Comparison of ENCODE assay signal across 9 cellular contexts in the genomic region with DNA sequence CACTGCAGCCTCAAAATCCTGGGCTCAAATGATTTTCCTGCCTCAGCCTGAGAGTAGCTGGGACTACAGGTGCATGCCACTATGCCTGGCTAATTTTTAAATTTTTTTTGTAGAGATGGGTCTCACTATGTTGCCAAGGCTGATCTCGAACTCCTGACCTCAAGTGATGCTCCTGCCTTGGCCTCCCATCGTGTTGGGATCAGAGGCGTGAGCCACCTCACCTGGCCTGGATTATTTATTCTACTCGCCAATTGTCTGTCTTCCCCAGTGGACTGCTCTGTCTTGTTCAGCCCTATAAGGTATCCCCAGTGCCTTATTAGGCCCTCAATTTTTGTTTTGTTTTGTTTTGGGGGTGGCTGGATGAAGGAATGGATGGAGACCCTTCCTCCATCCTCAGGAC. TPM values are rescaled to one million over a fixed set of nuclear protein-coding genes. Genes with fewer than 3 reads are reported as not detected.
DNase-seq lines count a peak whose midpoint lies in the region; ATAC-seq and TF ChIP-seq lines count a peak whose summit lies in the region.
"Had no signal": no experiment of that assay in that cellular context is flagged by ENCODE, and none has a peak within 500 bp of the region (broad histone marks: within the 10 kb centered on the region; RNA-seq: fewer than 3 reads in every experiment).

No MANE protein-coding gene starts in this region.

- H3K9me3 Mint-ChIP-seq in CD4-positive, alpha-beta T cell, result no peaks in the 10 kb centered on the region

- H3K4me1 ChIP-seq in MM.1S (ENCODE audit: low read length), result 0 out of 2 replicates have a peak, but pooled peaks cover 6% of the 10 kb centered on the region

- POLR2A ChIA-PET in CD4-positive, alpha-beta T cell (lab: Charles Lee), result interaction anchor here (0.7 to 4.8 kb wide), 11 partner anchors 12 to 769 kb away, joined by 3 to 58 read pairs (median 6); partner anchors contain the start of genes EIF3A, GRK5, MCMBP and RGS10

- peaks cover 3% of the 10 kb centered on the region for H3F3A ChIP-seq in MM.1S (ENCODE audit: insufficient read depth, low read length)

- TF ChIP-seq CTCF in CD4-positive, alpha-beta T cell (IDR thresholded peaks at IDR 0.05), result no peak
- TF ChIP-seq CTCF in MM.1S (IDR thresholded peaks at IDR 0.05; ENCODE audit: low read length) (no peak), coronary artery (IDR thresholded peaks at IDR 0.05) (no peak), omental fat pad (IDR thresholded peaks at IDR 0.05) (no peak)

- peak overlapping the region; percentile 49 for H2AFZ ChIP-seq in MM.1S (ENCODE audit: low read length)

- no peaks in the 10 kb centered on the region for H3K27me3 ChIP-seq in CD4-positive, alpha-beta T cell (ENCODE audit: control insufficient read depth, insufficient read depth, low read length)
- H3K27me3 ChIP-seq in MM.1S (replicated peaks; ENCODE audit: insufficient read depth, low read length), result no peaks in the 10 kb centered on the region

- no peaks in the 10 kb centered on the region for H3K27me3 Mint-ChIP-seq in CD4-positive, alpha-beta T cell

- no peaks in the 10 kb centered on the region for H3K9me3 ChIP-seq in CD4-positive, alpha-beta T cell (ENCODE audit: control insufficient read depth, low read length)
- no peaks in the 10 kb centered on the region for H3K9me3 ChIP-seq in MM.1S (replicated peaks; ENCODE audit: insufficient read depth, low read length)

- H3K36me3 ChIP-seq in MM.1S (replicated peaks; ENCODE audit: insufficient read depth, low read length), result no peaks in the 10 kb centered on the region

- no peak overlapping the region for H3K9ac ChIP-seq in MM.1S (ENCODE audit: low read length)

- no peaks in the 10 kb centered on the region for H3K9me2 ChIP-seq in MM.1S (replicated peaks; ENCODE audit: insufficient read depth, low read length)

- no peak overlapping the region for H3K27ac ChIP-seq in CD4-positive, alpha-beta T cell (ENCODE audit: low read depth, low read length)
- H3K27ac ChIP-seq in MM.1S (ENCODE audit: low read length) (no peak overlapping the region), coronary artery (peak overlapping the region; percentile 30 to 86)
- H3K27ac ChIP-seq: SK-N-MC had no signal

- CTCF ChIA-PET in CD4-positive, alpha-beta T cell (lab: Charles Lee), result interaction anchor here (1.1 to 1.4 kb wide), 2 partner anchors 9 to 72 kb away, joined by 3 to 4 read pairs; no protein-coding TSS in a partner anchor

- peak overlapping the region; percentile 95 for H3K4me3 Mint-ChIP-seq in CD4-positive, alpha-beta T cell

- H3K4me1 Mint-ChIP-seq in CD4-positive, alpha-beta T cell (ENCODE audit: low read depth), result peaks cover 13% of the 10 kb centered on the region

- H3K4me3 ChIP-seq in MM.1S (ENCODE audit: low read length) (no peak overlapping the region), coronary artery (peak overlapping the region; percentile 99)

- ATAC-seq in CD4-positive, alpha-beta T cell (ENCODE audit: poor library complexity), result no peak
- peak; percentile 1 for ATAC-seq in omental fat pad (ENCODE audit: low FRiP score)
- no peak for ATAC-seq in GM21526 (IDR thresholded peaks at IDR 0.05; ENCODE audit: low FRiP score, unreplicated experiment)

- H3K27ac Mint-ChIP-seq in CD4-positive, alpha-beta T cell, result peak overlapping the region; percentile 94

- peaks cover 11% of the 10 kb centered on the region for H3K36me3 Mint-ChIP-seq in CD4-positive, alpha-beta T cell (ENCODE audit: low read depth)

- H3K4me2 ChIP-seq in MM.1S (ENCODE audit: low read depth, low read length), result 0 out of 2 replicates have a peak overlapping the region, but pooled peaks have one; percentile 18

- intact Hi-C loops in CD4-positive, alpha-beta T cell (cut with DNase I, micrococcal nuclease), result loop anchor here in 1 of 2 experiments (10.0 kb wide), 1 partner anchor 622 kb away; the partner anchor contains the start of gene INPP5F

- peaks cover 22% of the 10 kb centered on the region for H3K79me2 ChIP-seq in MM.1S (ENCODE audit: low read length)

- H4K20me1 ChIP-seq in MM.1S (ENCODE audit: insufficient read depth, low read length), result no peaks in the 10 kb centered on the region

- DNase-seq in CD4-positive, alpha-beta T cell, result no peak
- DNase-seq in MM.1S, result no peak
- DNase-seq in coronary artery (ENCODE audit: low spot score), result no peak
- DNase-seq in omental fat pad (ENCODE audit: low spot score), result no peak
- DNase-seq in NCI-H510A treated with DMSO at 0.1 percent for 48 hours (lab: John Stamatoyannopoulos, UW), result no peak
- DNase-seq in NOMO-1 treated with dmso at 0.1 percent for 144 hours (lab: John Stamatoyannopoulos, UW; ENCODE audit: unreplicated experiment), result no peak
- DNase-seq in NCI-H1092 treated with DMSO at 0.1 percent for 48 hours (lab: John Stamatoyannopoulos, UW), result no peak

RNA-seq across cellular contexts. Expression of gene DENND10, which starts 0.7 kb away (rescaled TPM):
- 10 to 100 TPM; 40.4 to 45.6 TPM for total RNA-seq in CD4-positive, alpha-beta T cell
- 10 to 100 TPM; 37.9 to 68.4 (median 49.7) TPM for total RNA-seq in omental fat pad

RNA-seq across cellular contexts. Expression of gene EIF3A, which starts 22.6 kb away (rescaled TPM):
- total RNA-seq in CD4-positive, alpha-beta T cell, result 100 to 1,000 TPM; 129 TPM
- 100 to 1,000 TPM; 119 to 228 (median 158) TPM for total RNA-seq in omental fat pad

Comparison
In these comparisons a context has a peak if more than half of its experiments do, and no peak if none do; other contexts are left out.
1. H3K27ac ChIP-seq: peak in coronary artery (2 of 2); none in CD4-positive, alpha-beta T cell (single experiment) and MM.1S (single experiment).